In the genomic region with DNA sequence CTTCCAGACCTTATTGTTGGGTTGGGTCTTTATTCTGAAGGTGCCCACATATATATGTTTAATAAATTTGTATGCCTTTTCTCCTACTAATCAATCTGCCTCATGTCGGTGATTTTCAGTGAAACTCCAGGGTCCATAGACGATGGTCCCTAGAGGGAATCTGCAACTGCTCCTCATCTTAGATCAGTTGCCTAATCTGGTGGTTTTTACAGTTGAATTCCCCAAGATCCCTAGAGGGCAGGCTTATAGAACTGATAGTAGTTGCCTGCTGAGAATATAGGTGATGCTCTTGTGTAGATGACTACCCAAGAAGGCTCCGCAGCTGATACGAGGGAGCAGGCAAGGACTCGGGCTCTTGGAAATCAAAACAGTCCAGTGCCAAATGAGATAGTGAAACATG, we compare ENCODE assay signal across 9 cellular contexts.
"Had no signal": no experiment of that assay in that cellular context is flagged by ENCODE, and none has a peak within 500 bp of the region (broad histone marks: within the 10 kb centered on the region; RNA-seq: fewer than 3 reads in every experiment).

No MANE protein-coding gene starts in this region.

- H3K36me3 ChIP-seq: HAP-1 had no signal

- H3K4me3 ChIP-seq: GM23248, GM23338, HAP-1 had no signal

- H3K27ac ChIP-seq: GM23248 had no signal

- H3K4me1 ChIP-seq: HAP-1 had no signal

- H3K4me2 ChIP-seq: GM23338 had no signal

- DNase-seq: GM23248, GOT3, H7, H9, HCEC 1CT, HFFc6 had no signal

- H3K9ac ChIP-seq: GM23248 had no signal

- ATAC-seq: GM23338, HCT116 had no signal
